In genomic region chr2:219029829-219030165, GRCh38 we compare ENCODE assay signal across 8 cellular contexts. TPM values are rescaled to one million over a fixed set of nuclear protein-coding genes. Genes with fewer than 3 reads are reported as not detected.
DNase-seq lines count a peak whose midpoint lies in the region; ATAC-seq, FAIRE-seq and TF ChIP-seq lines count a peak whose summit lies in the region.

No MANE protein-coding gene starts in this region.

- FAIRE-seq in GM19239 (lab: Jason Lieb, UNC) = no peak

- H3K9me3 Mint-ChIP-seq in neural crest cell = no peaks in the 10 kb centered on the region
- H3K9me3 Mint-ChIP-seq in stimulated activated naive CD8-positive, alpha-beta T cell treated with anti-CD3 and anti-CD28 coated beads, Interleukin-15, amount 100 ng/mL, for 72 hours = no peaks in the 10 kb centered on the region

- H3K36me3 Mint-ChIP-seq in neural crest cell (ENCODE audit: low read depth) = no peaks in the 10 kb centered on the region

- peak; percentile 78 for ATAC-seq in stimulated activated naive CD8-positive, alpha-beta T cell treated with anti-CD3 and anti-CD28 coated beads, Interleukin-15, amount 100 ng/mL, for 72 hours

- peak; percentile 88 for TF ChIP-seq CTCF in fibroblast of mammary gland (conservative IDR thresholded peaks at IDR 0.05; ENCODE audit: control insufficient read depth, insufficient read depth, low read depth, low read length)
- TF ChIP-seq CTCF in neural crest cell (conservative IDR thresholded peaks at IDR 0.05) = peak; percentile 95

- no peak overlapping the region for H3K4me3 Mint-ChIP-seq in neural crest cell
- H3K4me3 Mint-ChIP-seq in stimulated activated naive CD8-positive, alpha-beta T cell treated with anti-CD3 and anti-CD28 coated beads, Interleukin-15, amount 100 ng/mL, for 72 hours = no peak overlapping the region

- H3K27ac Mint-ChIP-seq in neural crest cell (ENCODE audit: unreplicated experiment) = no peak overlapping the region
- no peak overlapping the region for H3K27ac Mint-ChIP-seq in stimulated activated naive CD8-positive, alpha-beta T cell treated with anti-CD3 and anti-CD28 coated beads, Interleukin-15, amount 100 ng/mL, for 72 hours

- H3K4me3 ChIP-seq in fibroblast of mammary gland (ENCODE audit: control insufficient read depth, low read depth, low read length) = no peak overlapping the region

- H3K4me1 Mint-ChIP-seq in neural crest cell = peaks cover 17% of the 10 kb centered on the region
- no peaks in the 10 kb centered on the region for H3K4me1 Mint-ChIP-seq in stimulated activated naive CD8-positive, alpha-beta T cell treated with anti-CD3 and anti-CD28 coated beads, Interleukin-15, amount 100 ng/mL, for 72 hours

- DNase-seq in Ammon's horn (ENCODE audit: low spot score) = peak; percentile 89
- peak; percentile 87 for DNase-seq in GM19239 (ENCODE audit: insufficient read length, low spot score)
- peak in 67 of 76 experiments; percentile 2 to 80 (median 48) for DNase-seq in HUDEP-2 (lab: John Stamatoyannopoulos, UW; ENCODE audit: unreplicated experiment in 76 of 76)
- DNase-seq in OCI-M2 (lab: John Stamatoyannopoulos, UW; ENCODE audit: unreplicated experiment) = peak; percentile 8
- DNase-seq in activated T-cell treated with anti-CD3 and anti-CD28 coated beads, Interleukin-2, amount 50 U/mL, for 1 hour = peak; percentile 79
- peak; percentile 71 for DNase-seq in fibroblast of mammary gland (ENCODE audit: low read depth)
- DNase-seq in neural crest cell (ENCODE audit: low read depth, low spot score) = peak; percentile 72
- peak; percentile 70 to 74 for DNase-seq in stimulated activated naive CD8-positive, alpha-beta T cell treated with anti-CD3 and anti-CD28 coated beads, Interleukin-15, amount 100 ng/mL, for 72 hours

- H3K27me3 Mint-ChIP-seq in neural crest cell (ENCODE audit: low read depth) = peaks cover 39% of the 10 kb centered on the region
- peaks cover 53% of the 10 kb centered on the region for H3K27me3 Mint-ChIP-seq in stimulated activated naive CD8-positive, alpha-beta T cell treated with anti-CD3 and anti-CD28 coated beads, Interleukin-15, amount 100 ng/mL, for 72 hours

RNA-seq across cellular contexts. Expression of gene CFAP65, which starts 11.5 kb away (rescaled TPM):
- total RNA-seq in neural crest cell = 0.93 and 1.4 TPM in 2 replicates

RNA-seq across cellular contexts. Expression of gene IHH, which starts 30.9 kb away (rescaled TPM):
- total RNA-seq in neural crest cell = 0.16 TPM in 1 of 2 replicates, not detected in the other

RNA-seq across cellular contexts. Expression of gene CRYBA2, which starts 36.6 kb away (rescaled TPM):
- not detected in 2 replicates for total RNA-seq in neural crest cell

RNA-seq across cellular contexts. Expression of gene FEV, which starts 44.8 kb away (rescaled TPM):
- total RNA-seq in neural crest cell = not detected in 2 replicates

Comparison
In these comparisons a context has a peak if more than half of its experiments do, and no peak if none do; other contexts are left out.
1. DNase-seq: peak in every context shown above with its lines; median percentile 89 in Ammon's horn; 87 in GM19239; 79 in activated T-cell treated with anti-CD3 and anti-CD28 coated beads, Interleukin-2, amount 50 U/mL, for 1 hour; 72 in neural crest cell; 72 in stimulated activated naive CD8-positive, alpha-beta T cell treated with anti-CD3 and anti-CD28 coated beads, Interleukin-15, amount 100 ng/mL, for 72 hours; 71 in fibroblast of mammary gland; 48 in HUDEP-2; 8 in OCI-M2.